In the genomic region with DNA sequence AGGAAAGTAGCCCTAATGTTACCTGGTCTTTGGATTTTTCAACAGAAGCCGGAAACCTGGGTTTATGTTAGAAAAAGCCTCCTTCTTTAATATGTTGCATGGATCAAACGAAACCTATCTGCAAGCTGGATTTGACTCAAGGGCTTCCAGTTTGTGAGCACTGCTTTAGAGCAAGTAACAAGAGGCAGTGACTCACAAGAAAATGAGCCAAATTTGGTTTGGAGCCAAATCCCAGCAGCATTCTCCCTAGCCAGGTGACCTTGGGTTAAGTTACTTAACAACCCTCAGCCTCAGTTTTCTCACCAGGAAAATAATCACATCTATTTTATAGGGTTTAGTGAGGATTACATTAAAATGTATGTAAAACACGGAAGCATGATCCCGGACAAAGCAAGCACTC, we compare ENCODE assay signal across 11 cellular contexts.
DNase-seq lines count a peak whose midpoint lies in the region; ATAC-seq, FAIRE-seq and TF ChIP-seq lines count a peak whose summit lies in the region.
"Had no signal": no experiment of that assay in that cellular context is flagged by ENCODE, and none has a peak within 500 bp of the region (broad histone marks: within the 10 kb centered on the region; RNA-seq: fewer than 3 reads in every experiment).

No MANE protein-coding gene starts in this region.

- ATAC-seq in GM23338 = no peak
- ATAC-seq in activated T-cell treated with anti-CD3 and anti-CD28 coated beads, Interleukin-2, amount 50 U/mL, for 72 hours (replicated peaks in 1 of 2) = no peak

- DNase-seq in DMS79 treated with DMSO at 0.1 percent for 48 hours (lab: John Stamatoyannopoulos, UW) = peak; percentile 52
- peak; percentile 39 for DNase-seq in LoVo (ENCODE audit: low spot score)
- no peak for DNase-seq in GM23338 (ENCODE audit: low spot score)
- DNase-seq in endothelial cell (ENCODE audit: low spot score) = no peak
- DNase-seq in GM20000 (ENCODE audit: low spot score) = no peak
- DNase-seq in activated T-cell treated with anti-CD3 and anti-CD28 coated beads, Interleukin-2, amount 50 U/mL, for 72 hours = no peak
- DNase-seq: activated CD4-positive, CD25-positive, alpha-beta regulatory T cell treated with anti-CD3 and anti-CD28 coated beads, Interleukin-2, amount 50 U/mL, for 72 hours; hippocampal formation had no signal

- H3K4me1 ChIP-seq in GM23338 (ENCODE audit: insufficient read depth) = peaks cover 45% of the 10 kb centered on the region
- H3K4me1 ChIP-seq: prostate gland had no signal

- no peak overlapping the region for H3K9ac ChIP-seq in neural cell (ENCODE audit: low read length)

- H3K4me3 Mint-ChIP-seq in GM23338 (no peak overlapping the region), endothelial cell (ENCODE audit: unreplicated experiment) (no peak overlapping the region)
- no peak overlapping the region for H3K4me3 Mint-ChIP-seq in activated T-cell treated with anti-CD3 and anti-CD28 coated beads, Interleukin-2, amount 50 U/mL, for 72 hours

- H3K9me2 ChIP-seq in neural cell (ENCODE audit: insufficient read depth, low read length) (no peaks in the 10 kb centered on the region), GM23338 (ENCODE audit: insufficient read depth) (no peaks in the 10 kb centered on the region)

- H3K9me3 ChIP-seq in neural cell (ENCODE audit: low read length) = no peaks in the 10 kb centered on the region
- H3K9me3 ChIP-seq: prostate gland had no signal

- peaks cover 52% of the 10 kb centered on the region for H3K4me1 Mint-ChIP-seq in GM23338
- H3K4me1 Mint-ChIP-seq in endothelial cell (ENCODE audit: unreplicated experiment) = peaks cover 9% of the 10 kb centered on the region
- H3K4me1 Mint-ChIP-seq in activated T-cell treated with anti-CD3 and anti-CD28 coated beads, Interleukin-2, amount 50 U/mL, for 72 hours (ENCODE audit: low read depth) = peaks cover under 1% of the 10 kb centered on the region

- H3F3A ChIP-seq in neural cell (ENCODE audit: insufficient read depth, low read length, poor library complexity, severe bottlenecking) = no peaks in the 10 kb centered on the region
- H3F3A ChIP-seq in GM23338 (replicated peaks; ENCODE audit: low read depth) = 0 out of 2 replicates have a peak, but pooled peaks cover 4% of the 10 kb centered on the region

- no peak overlapping the region for H3K4me3 ChIP-seq in neural cell (ENCODE audit: low read length)
- no peak overlapping the region for H3K4me3 ChIP-seq in GM23338
- H3K4me3 ChIP-seq: prostate gland had no signal

- H4K20me1 ChIP-seq in neural cell (ENCODE audit: insufficient read depth) (no peaks in the 10 kb centered on the region), GM23338 (replicated peaks; ENCODE audit: insufficient read depth) (no peaks in the 10 kb centered on the region)

- TF ChIP-seq CTCF in neural cell (IDR thresholded peaks at IDR 0.05; ENCODE audit: poor library complexity, severe bottlenecking) = no peak
- TF ChIP-seq CTCF in GM23338 (conservative IDR thresholded peaks at IDR 0.05; ENCODE audit: low read depth in 2 of 2) = no peak
- TF ChIP-seq CTCF in endothelial cell (IDR thresholded peaks at IDR 0.05; ENCODE audit: unreplicated experiment) = no peak
- TF ChIP-seq CTCF in GM20000 (IDR thresholded peaks at IDR 0.05; ENCODE audit: extremely low read depth, missing control alignments) = no peak

- peak overlapping the region; percentile 9 for H3K27ac ChIP-seq in neural cell (ENCODE audit: low read length)
- no peak overlapping the region for H3K27ac ChIP-seq in GM23338 (ENCODE audit: low read depth)
- H3K27ac ChIP-seq: prostate gland had no signal

- no peaks in the 10 kb centered on the region for H3K36me3 ChIP-seq in neural cell (ENCODE audit: insufficient read depth, low read length)
- no peaks in the 10 kb centered on the region for H3K36me3 ChIP-seq in GM23338 (ENCODE audit: insufficient read depth)
- H3K36me3 ChIP-seq: prostate gland had no signal

- H3K9me3 Mint-ChIP-seq in GM23338 = peaks cover 6% of the 10 kb centered on the region; the same call in 2 of the 3 replicates
- H3K9me3 Mint-ChIP-seq in endothelial cell (ENCODE audit: unreplicated experiment) = no peaks in the 10 kb centered on the region
- peaks cover 2 to 3% of the 10 kb centered on the region in 2 donors for H3K9me3 Mint-ChIP-seq in activated T-cell treated with anti-CD3 and anti-CD28 coated beads, Interleukin-2, amount 50 U/mL, for 72 hours

- H3K27ac Mint-ChIP-seq in GM23338 (no peak overlapping the region), endothelial cell (ENCODE audit: unreplicated experiment) (no peak overlapping the region)
- no peak overlapping the region for H3K27ac Mint-ChIP-seq in activated T-cell treated with anti-CD3 and anti-CD28 coated beads, Interleukin-2, amount 50 U/mL, for 72 hours

- H3K4me2 ChIP-seq in neural cell (ENCODE audit: low read length) = no peak overlapping the region
- no peak overlapping the region; the same call in 1 of the 2 replicates for H3K4me2 ChIP-seq in GM23338

- H3K79me2 ChIP-seq in neural cell (replicated peaks; ENCODE audit: insufficient read depth, low read length) = no peaks in the 10 kb centered on the region
- no peaks in the 10 kb centered on the region for H3K79me2 ChIP-seq in GM23338 (replicated peaks; ENCODE audit: insufficient read depth)

- peaks cover 5% of the 10 kb centered on the region for H3K27me3 Mint-ChIP-seq in GM23338 (ENCODE audit: insufficient read depth, low read depth, poor library complexity)
- H3K27me3 Mint-ChIP-seq in endothelial cell (ENCODE audit: unreplicated experiment) = peaks cover 4% of the 10 kb centered on the region
- peaks cover 47% of the 10 kb centered on the region for H3K27me3 Mint-ChIP-seq in activated T-cell treated with anti-CD3 and anti-CD28 coated beads, Interleukin-2, amount 50 U/mL, for 72 hours (ENCODE audit: low read depth)

- H2AFZ ChIP-seq in neural cell (ENCODE audit: low read depth, low read length) (no peak overlapping the region), GM23338 (no peak overlapping the region)

- H3K36me3 Mint-ChIP-seq in GM23338 (ENCODE audit: low read depth) (peaks cover 9% of the 10 kb centered on the region), endothelial cell (ENCODE audit: low read depth, unreplicated experiment) (no peaks in the 10 kb centered on the region)
- H3K36me3 Mint-ChIP-seq in activated T-cell treated with anti-CD3 and anti-CD28 coated beads, Interleukin-2, amount 50 U/mL, for 72 hours (ENCODE audit: insufficient read depth in 2 of 2) = peaks cover 1 to 2% of the 10 kb centered on the region in 2 donors

- TF ChIP-seq RAD21 in neural cell (conservative IDR thresholded peaks at IDR 0.05) = no peak

- no peak for TF ChIP-seq EP300 in neural cell (conservative IDR thresholded peaks at IDR 0.05; ENCODE audit: poor library complexity, severe bottlenecking)

- FAIRE-seq in endometrium (lab: Jason Lieb, UNC) = peak; percentile 77

- peaks cover 11% of the 10 kb centered on the region for H3K27me3 ChIP-seq in neural cell (ENCODE audit: insufficient read depth, low read depth, low read length)
- H3K27me3 ChIP-seq in GM23338 (ENCODE audit: insufficient read depth) = peaks cover 9% of the 10 kb centered on the region; the same call in 1 of the 2 replicates

TF ChIP-seq in neural cell, 6 proteins besides CTCF, POLR2A, EP300 and RAD21 (continues in another document):
- TF ChIP-seq EZH2 (IDR thresholded peaks at IDR 0.05; ENCODE audit: borderline replicate concordance, insufficient read depth, low read length, poor library complexity, severe bottlenecking) = no peak

TF ChIP-seq in GM23338, 12 proteins besides CTCF, POLR2A, EP300 and RAD21 (continues in another document):
- TF ChIP-seq STAT1 (IDR thresholded peaks at IDR 0.05; ENCODE audit: unreplicated experiment) (no peak), EZH2 (IDR thresholded peaks at IDR 0.05; ENCODE audit: low read depth, unreplicated experiment) (no peak), ZNF331 (CRISPR knock-in tag; IDR thresholded peaks at IDR 0.05; ENCODE audit: low read depth) (no peak), ZNF114 (CRISPR knock-in tag; IDR thresholded peaks at IDR 0.05) (no peak), POLR2AphosphoS5 (IDR thresholded peaks at IDR 0.05; ENCODE audit: low read depth) (no peak), CREB1 (CRISPR knock-in tag; IDR thresholded peaks at IDR 0.05; ENCODE audit: low read depth) (no peak), REST (IDR thresholded peaks at IDR 0.05; ENCODE audit: unreplicated experiment) (no peak)
- TF ChIP-seq, protein P1, sequence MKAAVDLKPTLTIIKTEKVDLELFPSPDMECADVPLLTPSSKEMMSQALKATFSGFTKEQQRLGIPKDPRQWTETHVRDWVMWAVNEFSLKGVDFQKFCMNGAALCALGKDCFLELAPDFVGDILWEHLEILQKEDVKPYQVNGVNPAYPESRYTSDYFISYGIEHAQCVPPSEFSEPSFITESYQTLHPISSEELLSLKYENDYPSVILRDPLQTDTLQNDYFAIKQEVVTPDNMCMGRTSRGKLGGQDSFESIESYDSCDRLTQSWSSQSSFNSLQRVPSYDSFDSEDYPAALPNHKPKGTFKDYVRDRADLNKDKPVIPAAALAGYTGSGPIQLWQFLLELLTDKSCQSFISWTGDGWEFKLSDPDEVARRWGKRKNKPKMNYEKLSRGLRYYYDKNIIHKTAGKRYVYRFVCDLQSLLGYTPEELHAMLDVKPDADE (IDR thresholded peaks at IDR 0.05) = no peak

Comparison
In these comparisons a context has a peak if more than half of its experiments do, and no peak if none do; other contexts are left out.
1. DNase-seq: peak in DMS79 treated with DMSO at 0.1 percent for 48 hours (single experiment) and LoVo (single experiment); none in GM23338 (single experiment), endothelial cell (single experiment), GM20000 (single experiment) and activated T-cell treated with anti-CD3 and anti-CD28 coated beads, Interleukin-2, amount 50 U/mL, for 72 hours (0 of 2).